6 cellular contexts compared by ENCODE assay signal in the genomic region with DNA sequence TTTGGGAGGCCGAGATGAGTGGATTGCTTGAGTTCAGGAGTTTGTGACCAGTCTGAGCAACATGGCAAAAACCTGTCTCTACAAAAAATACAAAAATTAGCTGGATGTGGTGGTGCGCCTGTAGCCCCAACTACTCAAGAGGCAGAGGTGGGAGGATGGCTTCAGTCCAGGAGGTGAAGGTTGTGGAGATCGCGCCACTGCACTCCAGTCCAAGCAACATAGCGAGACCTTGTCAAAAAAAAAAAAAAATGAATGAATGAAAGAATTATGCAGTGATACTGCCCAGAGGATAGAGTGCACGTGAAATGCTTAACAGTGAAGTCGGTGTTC. TPM values are rescaled to one million over a fixed set of nuclear protein-coding genes. Genes with fewer than 3 reads are reported as not detected.
DNase-seq lines count a peak whose midpoint lies in the region; ATAC-seq, FAIRE-seq and TF ChIP-seq lines count a peak whose summit lies in the region.

No MANE protein-coding gene starts in this region.

- H3K9ac ChIP-seq in GM23248 (no peak overlapping the region), neural cell (ENCODE audit: low read length) (no peak overlapping the region)

- H3K4me1 ChIP-seq in GM23248 (ENCODE audit: insufficient read depth) = peaks cover 7% of the 10 kb centered on the region; the same call in 1 of the 2 replicates

- no peaks in the 10 kb centered on the region for H3K27me3 ChIP-seq in GM23248 (replicated peaks; ENCODE audit: insufficient read depth)
- H3K27me3 ChIP-seq in neural cell (ENCODE audit: insufficient read depth, low read depth, low read length) = no peaks in the 10 kb centered on the region

- H2AFZ ChIP-seq in GM23248 = no peak overlapping the region
- no peak overlapping the region for H2AFZ ChIP-seq in neural cell (ENCODE audit: low read depth, low read length)

- 59 to 62% methylated on average over 7 of the region's 7 CpGs for WGBS in GM23248 (ENCODE audit: low coverage in 1 of 2, low lambda C conversion rate in 2 of 2, missing lambda C conversion rate in 2 of 2), 2 experiments

- no peak overlapping the region for H3K27ac ChIP-seq in GM23248
- no peak overlapping the region for H3K27ac ChIP-seq in neural cell (ENCODE audit: low read length)

- H4K20me1 ChIP-seq in GM23248 (ENCODE audit: insufficient read depth) = no peaks in the 10 kb centered on the region
- H4K20me1 ChIP-seq in neural cell (ENCODE audit: insufficient read depth) = no peaks in the 10 kb centered on the region

- no peaks in the 10 kb centered on the region for H3K9me3 ChIP-seq in GM23248 (ENCODE audit: low read depth)
- no peaks in the 10 kb centered on the region for H3K9me3 ChIP-seq in neural cell (ENCODE audit: low read length)

- no peak for TF ChIP-seq RAD21 in neural cell (conservative IDR thresholded peaks at IDR 0.05)

- H3K4me1 Mint-ChIP-seq in activated naive CD8-positive, alpha-beta T cell treated with anti-CD3 and anti-CD28 coated beads for 36 hours = peaks cover 26% of the 10 kb centered on the region

- no peaks in the 10 kb centered on the region for H3K36me3 ChIP-seq in GM23248 (ENCODE audit: low read depth)
- peaks cover 4% of the 10 kb centered on the region for H3K36me3 ChIP-seq in neural cell (ENCODE audit: insufficient read depth, low read length)

- no peaks in the 10 kb centered on the region for H3K9me2 ChIP-seq in GM23248 (ENCODE audit: insufficient read depth)
- H3K9me2 ChIP-seq in neural cell (ENCODE audit: insufficient read depth, low read length) = no peaks in the 10 kb centered on the region

- no peak for TF ChIP-seq CTCF in neural cell (IDR thresholded peaks at IDR 0.05; ENCODE audit: poor library complexity, severe bottlenecking)

- H3F3A ChIP-seq in GM23248 (ENCODE audit: insufficient read depth) (peaks cover 15% of the 10 kb centered on the region), neural cell (ENCODE audit: insufficient read depth, low read length, poor library complexity, severe bottlenecking) (no peaks in the 10 kb centered on the region)

- H3K4me2 ChIP-seq in GM23248 (ENCODE audit: unreplicated experiment) (no peak overlapping the region), neural cell (ENCODE audit: low read length) (peak overlapping the region; percentile 94)

- H3K36me3 Mint-ChIP-seq in activated naive CD8-positive, alpha-beta T cell treated with anti-CD3 and anti-CD28 coated beads for 36 hours = peaks cover 22% of the 10 kb centered on the region

- H3K4me3 Mint-ChIP-seq in activated naive CD8-positive, alpha-beta T cell treated with anti-CD3 and anti-CD28 coated beads for 36 hours = peak overlapping the region; percentile 64

- in situ Hi-C loops in GM23248 (cut with MboI) = no loop called here

- no peak overlapping the region for H3K27ac Mint-ChIP-seq in activated naive CD8-positive, alpha-beta T cell treated with anti-CD3 and anti-CD28 coated beads for 36 hours

- TF ChIP-seq EP300 in neural cell (conservative IDR thresholded peaks at IDR 0.05; ENCODE audit: poor library complexity, severe bottlenecking) = no peak

- H3K79me2 ChIP-seq in GM23248 (ENCODE audit: insufficient read depth) (peaks cover 15% of the 10 kb centered on the region), neural cell (replicated peaks; ENCODE audit: insufficient read depth, low read length) (no peaks in the 10 kb centered on the region)

- H3K4me3 ChIP-seq in GM23248 = peak overlapping the region; percentile 31; the same call in 1 of the 2 replicates
- peak overlapping the region; percentile 85 for H3K4me3 ChIP-seq in neural cell (ENCODE audit: low read length)

- FAIRE-seq in urothelium cell line (lab: Jason Lieb, UNC) = no peak

- ATAC-seq in HG02763 (IDR thresholded peaks at IDR 0.05; ENCODE audit: unreplicated experiment) = no peak

- no peaks in the 10 kb centered on the region for H3K27me3 Mint-ChIP-seq in activated naive CD8-positive, alpha-beta T cell treated with anti-CD3 and anti-CD28 coated beads for 36 hours

- DNase-seq in GM23248 (no peak), urothelium cell line (ENCODE audit: low spot score) (no peak)
- no peak for DNase-seq in activated naive CD8-positive, alpha-beta T cell treated with anti-CD3 and anti-CD28 coated beads for 36 hours
- no peak for DNase-seq in stimulated activated CD8-positive, alpha-beta memory T cell treated with anti-CD3 and anti-CD28 coated beads, Interleukin-4, amount 100 ng/mL, for 48 hours

- H3K9me3 Mint-ChIP-seq in activated naive CD8-positive, alpha-beta T cell treated with anti-CD3 and anti-CD28 coated beads for 36 hours = no peaks in the 10 kb centered on the region

TF ChIP-seq in neural cell, 6 proteins besides CTCF, POLR2A, EP300 and RAD21:
- TF ChIP-seq, protein P1, sequence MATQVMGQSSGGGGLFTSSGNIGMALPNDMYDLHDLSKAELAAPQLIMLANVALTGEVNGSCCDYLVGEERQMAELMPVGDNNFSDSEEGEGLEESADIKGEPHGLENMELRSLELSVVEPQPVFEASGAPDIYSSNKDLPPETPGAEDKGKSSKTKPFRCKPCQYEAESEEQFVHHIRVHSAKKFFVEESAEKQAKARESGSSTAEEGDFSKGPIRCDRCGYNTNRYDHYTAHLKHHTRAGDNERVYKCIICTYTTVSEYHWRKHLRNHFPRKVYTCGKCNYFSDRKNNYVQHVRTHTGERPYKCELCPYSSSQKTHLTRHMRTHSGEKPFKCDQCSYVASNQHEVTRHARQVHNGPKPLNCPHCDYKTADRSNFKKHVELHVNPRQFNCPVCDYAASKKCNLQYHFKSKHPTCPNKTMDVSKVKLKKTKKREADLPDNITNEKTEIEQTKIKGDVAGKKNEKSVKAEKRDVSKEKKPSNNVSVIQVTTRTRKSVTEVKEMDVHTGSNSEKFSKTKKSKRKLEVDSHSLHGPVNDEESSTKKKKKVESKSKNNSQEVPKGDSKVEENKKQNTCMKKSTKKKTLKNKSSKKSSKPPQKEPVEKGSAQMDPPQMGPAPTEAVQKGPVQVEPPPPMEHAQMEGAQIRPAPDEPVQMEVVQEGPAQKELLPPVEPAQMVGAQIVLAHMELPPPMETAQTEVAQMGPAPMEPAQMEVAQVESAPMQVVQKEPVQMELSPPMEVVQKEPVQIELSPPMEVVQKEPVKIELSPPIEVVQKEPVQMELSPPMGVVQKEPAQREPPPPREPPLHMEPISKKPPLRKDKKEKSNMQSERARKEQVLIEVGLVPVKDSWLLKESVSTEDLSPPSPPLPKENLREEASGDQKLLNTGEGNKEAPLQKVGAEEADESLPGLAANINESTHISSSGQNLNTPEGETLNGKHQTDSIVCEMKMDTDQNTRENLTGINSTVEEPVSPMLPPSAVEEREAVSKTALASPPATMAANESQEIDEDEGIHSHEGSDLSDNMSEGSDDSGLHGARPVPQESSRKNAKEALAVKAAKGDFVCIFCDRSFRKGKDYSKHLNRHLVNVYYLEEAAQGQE (IDR thresholded peaks at IDR 0.05; ENCODE audit: borderline replicate concordance) = no peak
- no peak for TF ChIP-seq POLR2AphosphoS5 (IDR thresholded peaks at IDR 0.05)
- no peak for TF ChIP-seq TAF1 (IDR thresholded peaks at IDR 0.05; ENCODE audit: low read depth)
- TF ChIP-seq SMC3 (conservative IDR thresholded peaks at IDR 0.05; ENCODE audit: poor library complexity) = no peak
TF ChIP-seq in neural cell: peak in this region for 0.

RNA-seq across cellular contexts. Expression of gene DPH2, which starts 0.4 kb away (rescaled TPM):
- total RNA-seq in GM23248 (2014; rRNA removed; shearing (Covaris generic)) = 42.9 and 51.1 TPM in 2 replicates
- polyA plus RNA-seq in GM23248 (2016; fragmentation: Nextera tagmentation; extraction: Ambion mirVana) = 16.7 and 21.0 TPM in 2 replicates
- total RNA-seq in activated naive CD8-positive, alpha-beta T cell treated with anti-CD3 and anti-CD28 coated beads for 36 hours = 10 to 100 TPM; 65.2 to 66.7 TPM
- 26.0 and 29.2 TPM in 2 replicates for polyA plus RNA-seq in neural cell
- polyA minus RNA-seq in neural cell = 13.1 and 16.3 TPM in 2 replicates

RNA-seq across cellular contexts. Expression of gene ATP6V0B, which starts 5.4 kb away (rescaled TPM):
- 122 and 140 TPM in 2 replicates for total RNA-seq in GM23248 (2014; rRNA removed; shearing (Covaris generic))
- polyA plus RNA-seq in GM23248 (2016; fragmentation: Nextera tagmentation; extraction: Ambion mirVana) = 174 and 177 TPM in 2 replicates
- total RNA-seq in activated naive CD8-positive, alpha-beta T cell treated with anti-CD3 and anti-CD28 coated beads for 36 hours = 100 to 1,000 TPM; 116 to 122 TPM
- polyA plus RNA-seq in neural cell = 580 and 705 TPM in 2 replicates
- polyA minus RNA-seq in neural cell = 239 and 250 TPM in 2 replicates

RNA-seq across cellular contexts. Expression of gene B4GALT2, which starts 9.6 kb away (rescaled TPM):
- total RNA-seq in GM23248 (2014; rRNA removed; shearing (Covaris generic)) = 123 and 221 TPM in 2 replicates
- 27.3 and 28.9 TPM in 2 replicates for polyA plus RNA-seq in GM23248 (2016; fragmentation: Nextera tagmentation; extraction: Ambion mirVana)
- 10 to 100 TPM; 38.5 to 41.6 TPM for total RNA-seq in activated naive CD8-positive, alpha-beta T cell treated with anti-CD3 and anti-CD28 coated beads for 36 hours
- polyA plus RNA-seq in neural cell = 129 and 147 TPM in 2 replicates
- 117 and 141 TPM in 2 replicates for polyA minus RNA-seq in neural cell

RNA-seq across cellular contexts. Expression of gene CCDC24, which starts 22.0 kb away (rescaled TPM):
- total RNA-seq in GM23248 (2014; rRNA removed; shearing (Covaris generic)) = 3.1 and 4.7 TPM in 2 replicates
- polyA plus RNA-seq in GM23248 (2016; fragmentation: Nextera tagmentation; extraction: Ambion mirVana) (4.3 and 5.3 TPM in 2 replicates), neural cell (16.3 and 16.5 TPM in 2 replicates)
- 1 to 10 TPM; 1.0 to 1.5 TPM for total RNA-seq in activated naive CD8-positive, alpha-beta T cell treated with anti-CD3 and anti-CD28 coated beads for 36 hours
- polyA minus RNA-seq in neural cell = 3.2 and 4.2 TPM in 2 replicates

RNA-seq across cellular contexts. Expression of gene IPO13, which starts 22.6 kb away (rescaled TPM):
- total RNA-seq in GM23248 (2014; rRNA removed; shearing (Covaris generic)) = 29.4 and 35.8 TPM in 2 replicates
- polyA plus RNA-seq in GM23248 (2016; fragmentation: Nextera tagmentation; extraction: Ambion mirVana) = 17.1 and 21.0 TPM in 2 replicates
- total RNA-seq in activated naive CD8-positive, alpha-beta T cell treated with anti-CD3 and anti-CD28 coated beads for 36 hours = 10 to 100 TPM; 15.8 to 16.9 TPM
- 29.8 and 38.4 TPM in 2 replicates for polyA plus RNA-seq in neural cell
- polyA minus RNA-seq in neural cell = 36.6 and 39.0 TPM in 2 replicates
